In genomic region chr7:11376549-11376948, GRCh38 we compare ENCODE assay signal across 16 cellular contexts.
DNase-seq lines count a peak whose midpoint lies in the region; ATAC-seq, FAIRE-seq and TF ChIP-seq lines count a peak whose summit lies in the region.
"Had no signal": no experiment of that assay in that cellular context is flagged by ENCODE, and none has a peak within 500 bp of the region (broad histone marks: within the 10 kb centered on the region; RNA-seq: fewer than 3 reads in every experiment).

No MANE protein-coding gene starts in this region.

- TF ChIP-seq CTCF in right lobe of liver (IDR thresholded peaks at IDR 0.05) = no peak
- TF ChIP-seq CTCF in HepG2 (CRISPR knock-in tag; IDR thresholded peaks at IDR 0.05) = no peak
- no peak for TF ChIP-seq CTCF in breast epithelium (IDR thresholded peaks at IDR 0.05)

- DNase-seq in right lobe of liver (no peak), HepG2 (ENCODE audit: low spot score) (no peak), glomerular visceral epithelial cell (ENCODE audit: extremely low spot score) (peak; percentile 24), left lobe of liver (ENCODE audit: low spot score) (no peak), breast epithelium (ENCODE audit: low spot score in 2 of 2) (no peak)
- DNase-seq: AML-193; Caco-2; CD8-positive, alpha-beta memory T cell; DND-41; GDM1; HCEC 1CT; HFFc6 had no signal

- no peak overlapping the region for H3K4me2 ChIP-seq in HepG2 (ENCODE audit: low read depth, low read length)
- H3K4me2 ChIP-seq: BLaER1 had no signal

- H4K20me1 ChIP-seq in HepG2 (ENCODE audit: insufficient read depth, low read length) = no peaks in the 10 kb centered on the region
- H4K20me1 ChIP-seq: BLaER1 had no signal

- no peak for TF ChIP-seq RAD21 in HepG2 (CRISPR knock-in tag; IDR thresholded peaks at IDR 0.05)

- H3K36me3 ChIP-seq in right lobe of liver (no peaks in the 10 kb centered on the region), HepG2 (replicated peaks in 1 of 2; ENCODE audit: control insufficient read depth in 1 of 2, insufficient read depth in 2 of 2, low read length in 2 of 2) (no peaks in the 10 kb centered on the region), breast epithelium (no peaks in the 10 kb centered on the region)
- H3K36me3 ChIP-seq: BLaER1 had no signal

- intact Hi-C loops in right lobe of liver (cut with DNase I) (no loop called here), HepG2 (cut with micrococcal nuclease; ENCODE audit: unreplicated experiment) (no loop called here), breast epithelium (cut with DNase I; ENCODE audit: low total_unique reads) (no loop called here)

- CTCF ChIA-PET in HepG2 (lab: Yijun Ruan, JAX; ENCODE audit: low intra/inter-chr PET ratio, low total read pairs) = no interaction called here

- POLR2A ChIA-PET in HepG2 (lab: Yijun Ruan, JAX) = no interaction called here

- TF ChIP-seq POLR2A in right lobe of liver (IDR thresholded peaks at IDR 0.05) (no peak), HepG2 (IDR thresholded peaks at IDR 0.05; ENCODE audit: insufficient read depth in 1 of 2, low read depth in 2 of 2, low read length in 2 of 2) (no peak), breast epithelium (IDR thresholded peaks at IDR 0.05) (no peak)

- in situ Hi-C loops in HepG2 (cut with HindIII; ENCODE audit: extremely low pct_ligation_motif_present, low pct_unique_long_range_greater_than_20kb) = no loop called here

- no peak overlapping the region for H3K4me3 ChIP-seq in right lobe of liver
- H3K4me3 ChIP-seq in HepG2 (replicated peaks in 1 of 3; ENCODE audit: insufficient read depth in 1 of 3, low read depth in 2 of 3, low read length in 3 of 3) = no peak overlapping the region
- no peak overlapping the region for H3K4me3 ChIP-seq in breast epithelium
- H3K4me3 ChIP-seq: BLaER1 had no signal

- no peaks in the 10 kb centered on the region for H3K9me3 ChIP-seq in right lobe of liver
- no peaks in the 10 kb centered on the region for H3K9me3 ChIP-seq in HepG2 (ENCODE audit: low read length)
- no peaks in the 10 kb centered on the region for H3K9me3 ChIP-seq in breast epithelium
- H3K9me3 ChIP-seq: BLaER1, Caco-2 had no signal

- BruUV-seq in HepG2 (replicated peaks; lab: Mats Ljungman, UMichigan) = no TSS peak

- no peak overlapping the region for H2AFZ ChIP-seq in HepG2 (ENCODE audit: low read length)

- no peaks in the 10 kb centered on the region for H3K27me3 ChIP-seq in right lobe of liver
- no peaks in the 10 kb centered on the region for H3K27me3 ChIP-seq in HepG2 (ENCODE audit: control insufficient read depth in 1 of 2, insufficient read depth in 2 of 2, low read length in 2 of 2)
- no peaks in the 10 kb centered on the region for H3K27me3 ChIP-seq in breast epithelium
- H3K27me3 ChIP-seq: BLaER1 had no signal

- no peaks in the 10 kb centered on the region for H3K79me2 ChIP-seq in HepG2 (ENCODE audit: insufficient read depth, low read length)

- no peak overlapping the region for H3K9ac ChIP-seq in HepG2 (ENCODE audit: insufficient read depth, low read depth, low read length)
- H3K9ac ChIP-seq: BLaER1 had no signal

- peak in 3 of 4 donors; percentile 58 to 78 (median 65) for ATAC-seq in right lobe of liver
- ATAC-seq in HepG2 = no peak
- peak; percentile 55 for ATAC-seq in left lobe of liver
- ATAC-seq in HG02571 (IDR thresholded peaks at IDR 0.05; ENCODE audit: unreplicated experiment) = no peak
- ATAC-seq in GM18868 (IDR thresholded peaks at IDR 0.05; ENCODE audit: unreplicated experiment) = no peak

- 60% methylated on average over 2 of the region's 2 CpGs for WGBS in right lobe of liver (ENCODE audit: insufficient coverage, low coverage, low lambda C conversion rate, missing lambda C conversion rate)
- WGBS in HepG2 (ENCODE audit: low lambda C conversion rate) = 34% methylated on average over 2 of the region's 2 CpGs

- H3K27ac ChIP-seq in right lobe of liver (no peak overlapping the region), HepG2 (ENCODE audit: extremely low read length, insufficient read depth, low read length) (no peak overlapping the region), breast epithelium (no peak overlapping the region)
- H3K27ac ChIP-seq: 22Rv1, BLaER1 had no signal

- FAIRE-seq in HepG2 (lab: Jason Lieb, UNC) = no peak

- no peak for TF ChIP-seq EP300 in HepG2 (IDR thresholded peaks at IDR 0.05; ENCODE audit: low read depth in 2 of 2, low read length in 2 of 2)
- TF ChIP-seq EP300 in HepG2 (CRISPR knock-in tag; IDR thresholded peaks at IDR 0.05; ENCODE audit: borderline replicate concordance) = no peak

- H3K4me1 ChIP-seq in right lobe of liver (no peaks in the 10 kb centered on the region), HepG2 (ENCODE audit: insufficient read depth, low read length) (no peaks in the 10 kb centered on the region), breast epithelium (no peaks in the 10 kb centered on the region)
- H3K4me1 ChIP-seq: BLaER1, Caco-2 had no signal

TF ChIP-seq in HepG2, 621 proteins besides CTCF, POLR2A, EP300 and RAD21:
- TF ChIP-seq, protein P1, sequence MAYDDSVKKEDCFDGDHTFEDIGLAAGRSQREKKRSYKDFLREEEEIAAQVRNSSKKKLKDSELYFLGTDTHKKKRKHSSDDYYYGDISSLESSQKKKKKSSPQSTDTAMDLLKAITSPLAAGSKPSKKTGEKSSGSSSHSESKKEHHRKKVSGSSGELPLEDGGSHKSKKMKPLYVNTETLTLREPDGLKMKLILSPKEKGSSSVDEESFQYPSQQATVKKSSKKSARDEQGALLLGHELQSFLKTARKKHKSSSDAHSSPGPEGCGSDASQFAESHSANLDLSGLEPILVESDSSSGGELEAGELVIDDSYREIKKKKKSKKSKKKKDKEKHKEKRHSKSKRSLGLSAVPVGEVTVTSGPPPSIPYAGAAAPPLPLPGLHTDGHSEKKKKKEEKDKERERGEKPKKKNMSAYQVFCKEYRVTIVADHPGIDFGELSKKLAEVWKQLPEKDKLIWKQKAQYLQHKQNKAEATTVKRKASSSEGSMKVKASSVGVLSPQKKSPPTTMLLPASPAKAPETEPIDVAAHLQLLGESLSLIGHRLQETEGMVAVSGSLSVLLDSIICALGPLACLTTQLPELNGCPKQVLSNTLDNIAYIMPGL (CRISPR knock-in tag; IDR thresholded peaks at IDR 0.05; ENCODE audit: borderline replicate concordance in 1 of 2, low read depth in 1 of 2) = no peak
- no peak for TF ChIP-seq ATM (IDR thresholded peaks at IDR 0.05; ENCODE audit: borderline replicate concordance)
- no peak for TF ChIP-seq CHCHD3 (CRISPR knock-in tag; IDR thresholded peaks at IDR 0.05)
- no peak for TF ChIP-seq SMARCE1 (IDR thresholded peaks at IDR 0.05; ENCODE audit: borderline replicate concordance)
- TF ChIP-seq ZNF460 (CRISPR knock-in tag; IDR thresholded peaks at IDR 0.05; ENCODE audit: borderline replicate concordance) = no peak
- TF ChIP-seq, protein P2, sequence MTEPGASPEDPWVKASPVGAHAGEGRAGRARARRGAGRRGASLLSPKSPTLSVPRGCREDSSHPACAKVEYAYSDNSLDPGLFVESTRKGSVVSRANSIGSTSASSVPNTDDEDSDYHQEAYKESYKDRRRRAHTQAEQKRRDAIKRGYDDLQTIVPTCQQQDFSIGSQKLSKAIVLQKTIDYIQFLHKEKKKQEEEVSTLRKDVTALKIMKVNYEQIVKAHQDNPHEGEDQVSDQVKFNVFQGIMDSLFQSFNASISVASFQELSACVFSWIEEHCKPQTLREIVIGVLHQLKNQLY (CRISPR knock-in tag; IDR thresholded peaks at IDR 0.05) = no peak
- TF ChIP-seq ZNF224 (CRISPR knock-in tag; IDR thresholded peaks at IDR 0.05) = no peak
- TF ChIP-seq LCORL (IDR thresholded peaks at IDR 0.05) = no peak
- TF ChIP-seq LCORL (CRISPR knock-in tag; IDR thresholded peaks at IDR 0.05) = no peak
- TF ChIP-seq ZMYM2 (CRISPR knock-in tag; IDR thresholded peaks at IDR 0.05) = no peak
- no peak for TF ChIP-seq FOXM1 (CRISPR knock-in tag; IDR thresholded peaks at IDR 0.05)
- no peak for TF ChIP-seq ZNF446 (CRISPR knock-in tag; IDR thresholded peaks at IDR 0.05)
- no peak for TF ChIP-seq NR1H2 (CRISPR knock-in tag; IDR thresholded peaks at IDR 0.05; ENCODE audit: borderline replicate concordance, low read depth)
- TF ChIP-seq ZNF549 (CRISPR knock-in tag; IDR thresholded peaks at IDR 0.05) = no peak
- TF ChIP-seq, protein P3, sequence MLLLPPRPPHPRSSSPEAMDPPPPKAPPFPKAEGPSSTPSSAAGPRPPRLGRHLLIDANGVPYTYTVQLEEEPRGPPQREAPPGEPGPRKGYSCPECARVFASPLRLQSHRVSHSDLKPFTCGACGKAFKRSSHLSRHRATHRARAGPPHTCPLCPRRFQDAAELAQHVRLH (CRISPR knock-in tag; IDR thresholded peaks at IDR 0.05; ENCODE audit: borderline replicate concordance, low read depth) = no peak
- no peak for TF ChIP-seq MIER3 (CRISPR knock-in tag; IDR thresholded peaks at IDR 0.05; ENCODE audit: borderline replicate concordance)
- no peak for TF ChIP-seq KMT2A (CRISPR knock-in tag; IDR thresholded peaks at IDR 0.05)
- no peak for TF ChIP-seq ZNF331 (CRISPR knock-in tag; IDR thresholded peaks at IDR 0.05)
- no peak for TF ChIP-seq ZNF749 (CRISPR knock-in tag; IDR thresholded peaks at IDR 0.05; ENCODE audit: borderline replicate concordance)
- no peak for TF ChIP-seq ZNF275 (CRISPR knock-in tag; IDR thresholded peaks at IDR 0.05; ENCODE audit: borderline replicate concordance)
- TF ChIP-seq ZNF3 (CRISPR knock-in tag; IDR thresholded peaks at IDR 0.05) = no peak

Comparison
In these comparisons a context has a peak if more than half of its experiments do, and no peak if none do; other contexts are left out.
1. ATAC-seq: peak in right lobe of liver (3 of 4) and left lobe of liver (single experiment); none in HepG2 (single experiment), HG02571 (single experiment) and GM18868 (single experiment).